In the genomic region with DNA sequence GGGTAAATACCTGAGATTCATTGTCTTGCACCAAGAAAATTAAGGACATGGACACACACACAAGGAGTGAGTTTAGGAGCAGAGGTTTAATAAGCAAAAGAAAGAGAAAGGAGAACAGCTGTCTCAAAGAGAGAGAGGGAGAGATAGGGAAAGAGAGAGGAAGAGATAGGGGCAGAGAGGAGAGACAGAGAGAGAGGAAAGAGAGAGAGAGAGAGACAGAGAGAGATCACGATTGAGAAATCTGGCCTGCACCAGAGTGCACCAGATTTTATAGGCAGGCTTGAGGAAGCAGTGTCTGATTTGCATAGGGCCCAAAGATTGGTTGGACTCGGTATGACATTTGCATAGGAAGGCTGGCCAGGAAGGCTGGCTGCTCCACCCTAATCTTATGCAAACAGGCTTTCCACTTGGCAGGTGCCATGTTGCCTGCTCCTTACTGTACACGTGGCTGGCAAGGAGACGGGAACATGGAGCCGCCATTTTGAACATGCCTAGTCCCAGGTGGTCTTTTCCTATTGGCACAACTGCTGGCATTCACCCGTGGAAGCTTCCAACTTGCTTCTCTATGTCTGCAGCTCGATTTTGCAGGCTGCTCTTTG, we compare ENCODE assay signal across 11 cellular contexts.
DNase-seq lines count a peak whose midpoint lies in the region.
"Had no signal": no experiment of that assay in that cellular context is flagged by ENCODE, and none has a peak within 500 bp of the region (broad histone marks: within the 10 kb centered on the region; RNA-seq: fewer than 3 reads in every experiment).

No MANE protein-coding gene starts in this region.

- DNase-seq in H4 (ENCODE audit: low spot score) (peak; percentile 93), NCI-H1048 (lab: John Stamatoyannopoulos, UW) (peak; percentile 86), SHP77 (lab: John Stamatoyannopoulos, UW) (peak; percentile 7 to 15), left kidney (ENCODE audit: low read depth, low spot score) (peak; percentile 11), occipital lobe (lab: John Stamatoyannopoulos, UW) (no peak), NCI-H187 treated with DMSO at 0.1 percent for 48 hours (lab: John Stamatoyannopoulos, UW) (no peak), SW 1271 (lab: John Stamatoyannopoulos, UW) (no peak)
- DNase-seq: activated gamma-delta T cell treated with Interleukin-2 at 50 U/mL for 16 hours, gastrocnemius medialis, GOT3, right lobe of liver had no signal

Comparison
In these comparisons a context has a peak if more than half of its experiments do, and no peak if none do; other contexts are left out.
1. DNase-seq: peak in H4 (single experiment), NCI-H1048 (single experiment), SHP77 (2 of 2) and left kidney (single experiment); none in occipital lobe (single experiment), NCI-H187 treated with DMSO at 0.1 percent for 48 hours (single experiment) and SW 1271 (0 of 2).